ENCODE assay signal across 10 cellular contexts in genomic region chr9:93093449-93094293, GRCh38. TPM values are rescaled to one million over a fixed set of nuclear protein-coding genes. Genes with fewer than 3 reads are reported as not detected.
DNase-seq lines count a peak whose midpoint lies in the region; ATAC-seq and TF ChIP-seq lines count a peak whose summit lies in the region.
"Had no signal": no experiment of that assay in that cellular context is flagged by ENCODE, and none has a peak within 500 bp of the region (broad histone marks: within the 10 kb centered on the region; RNA-seq: fewer than 3 reads in every experiment).

No MANE protein-coding gene starts in this region.

- ATAC-seq in psoas muscle (no peak), HG02610 (IDR thresholded peaks at IDR 0.05; ENCODE audit: unreplicated experiment) (no peak), GM23338 (no peak)

- H3K9me2 ChIP-seq in GM23338 (ENCODE audit: insufficient read depth): no peaks in the 10 kb centered on the region

- H3K4me1 Mint-ChIP-seq in GM23338: peaks cover 13% of the 10 kb centered on the region

- peaks cover 7% of the 10 kb centered on the region for H3K27me3 Mint-ChIP-seq in GM23338 (ENCODE audit: insufficient read depth, low read depth, poor library complexity)

- no peak for TF ChIP-seq CTCF in GM12865 (IDR thresholded peaks at IDR 0.05; ENCODE audit: insufficient read depth, low read depth, low read length, missing control alignments)
- no peak for TF ChIP-seq CTCF in esophagus squamous epithelium (IDR thresholded peaks at IDR 0.05)
- no peak for TF ChIP-seq CTCF in psoas muscle (IDR thresholded peaks at IDR 0.05)
- TF ChIP-seq CTCF in GM10266 (IDR thresholded peaks at IDR 0.05; ENCODE audit: control insufficient read depth, insufficient read depth, low read depth, missing control alignments): no peak
- TF ChIP-seq CTCF in GM23338 (conservative IDR thresholded peaks at IDR 0.05; ENCODE audit: low read depth in 2 of 2): no peak

- H3K4me1 ChIP-seq in esophagus squamous epithelium: peaks cover 25 to 49% (median 28%) of the 10 kb centered on the region in 3 donors
- peaks cover 20% of the 10 kb centered on the region for H3K4me1 ChIP-seq in psoas muscle
- 0 out of 2 replicates have a peak, but pooled peaks cover 3% of the 10 kb centered on the region for H3K4me1 ChIP-seq in GM23338 (ENCODE audit: insufficient read depth)

- H3K4me2 ChIP-seq in GM23338: no peak overlapping the region

- WGBS in esophagus squamous epithelium, 2 donors: 24 to 47% methylated on average over 3 to 5 of the region's 13 CpGs
- 43 to 50% (median 43%) methylated on average over 13 of the region's 13 CpGs for WGBS in psoas muscle, 3 donors

- intact Hi-C loops in esophagus squamous epithelium (cut with DNase I): no loop called here
- intact Hi-C loops in psoas muscle (cut with DNase I): loop anchor here in 1 of 2 donors (10.0 kb wide), 2 partner anchors 89 to 361 kb away; partner anchors contain the start of genes FAM120A and FAM120AOS

- no peak overlapping the region; the same call in 2 of the 3 replicates for H3K4me3 Mint-ChIP-seq in GM23338

- no peak for TF ChIP-seq POLR2A in esophagus squamous epithelium (IDR thresholded peaks at IDR 0.05)

- no peaks in the 10 kb centered on the region for H3K27me3 ChIP-seq in esophagus squamous epithelium
- H3K27me3 ChIP-seq in psoas muscle (ENCODE audit: insufficient read depth in 3 of 3, low read length in 2 of 3): no peaks in the 10 kb centered on the region
- peaks cover 8% of the 10 kb centered on the region; the same call in 1 of the 2 replicates for H3K27me3 ChIP-seq in GM23338 (ENCODE audit: insufficient read depth)

- H4K20me1 ChIP-seq in GM23338 (replicated peaks; ENCODE audit: insufficient read depth): no peaks in the 10 kb centered on the region

- DNase-seq in GM12865 (ENCODE audit: low read depth): peak; percentile 78
- DNase-seq in RPMI8226: peak; percentile 63
- no peak for DNase-seq in esophagus squamous epithelium (lab: John Stamatoyannopoulos, UW)
- DNase-seq in psoas muscle: peak in 1 of 2 donors; percentile 52
- DNase-seq in GM10266 (ENCODE audit: extremely low spot score): no peak
- no peak for DNase-seq in GM23338 (ENCODE audit: low spot score)
- DNase-seq in activated gamma-delta T cell treated with Interleukin-2 at 50 U/mL for 16 hours: no peak
- DNase-seq: NCI-H1694 had no signal

- no peak overlapping the region for H2AFZ ChIP-seq in GM23338

- H3K9me3 ChIP-seq in esophagus squamous epithelium: peaks cover 0 to 19% (median 10%) of the 10 kb centered on the region in 3 donors
- peaks cover 6% of the 10 kb centered on the region for H3K9me3 ChIP-seq in psoas muscle

- no peaks in the 10 kb centered on the region for H3K36me3 Mint-ChIP-seq in GM23338 (ENCODE audit: low read depth)

- H3K27ac Mint-ChIP-seq in GM23338: no peak overlapping the region; the same call in 1 of the 2 replicates

- H3K27ac ChIP-seq in esophagus squamous epithelium (peak overlapping the region; percentile 86 to 99 (median 96)), psoas muscle (peak overlapping the region; percentile 83), GM23338 (ENCODE audit: low read depth) (no peak overlapping the region)

- no peaks in the 10 kb centered on the region for H3K79me2 ChIP-seq in GM23338 (replicated peaks; ENCODE audit: insufficient read depth)

- H3K4me3 ChIP-seq in GM12865 (ENCODE audit: low read depth, low read length) (peak overlapping the region; percentile 18), esophagus squamous epithelium (no peak overlapping the region), psoas muscle (no peak overlapping the region), GM23338 (no peak overlapping the region)

- H3F3A ChIP-seq in GM23338 (replicated peaks; ENCODE audit: low read depth): 0 out of 2 replicates have a peak, but pooled peaks cover 8% of the 10 kb centered on the region

- no peaks in the 10 kb centered on the region; the same call in 2 of the 3 replicates for H3K9me3 Mint-ChIP-seq in GM23338

- H3K36me3 ChIP-seq in esophagus squamous epithelium: no peaks in the 10 kb centered on the region
- H3K36me3 ChIP-seq in psoas muscle (ENCODE audit: insufficient read depth in 1 of 2, low read depth in 1 of 2): no peaks in the 10 kb centered on the region
- H3K36me3 ChIP-seq in GM23338 (ENCODE audit: insufficient read depth): no peaks in the 10 kb centered on the region; the same call in 1 of the 2 replicates

TF ChIP-seq in GM23338, 12 proteins besides CTCF, POLR2A, EP300 and RAD21:
- TF ChIP-seq ZNF114 (CRISPR knock-in tag; IDR thresholded peaks at IDR 0.05) (no peak), STAT1 (IDR thresholded peaks at IDR 0.05; ENCODE audit: unreplicated experiment) (no peak), CREB1 (CRISPR knock-in tag; IDR thresholded peaks at IDR 0.05; ENCODE audit: low read depth) (no peak), ZNF462 (CRISPR knock-in tag; IDR thresholded peaks at IDR 0.05) (no peak), POLR2AphosphoS5 (IDR thresholded peaks at IDR 0.05; ENCODE audit: low read depth) (no peak)
TF ChIP-seq in GM23338: peak in this region for 0.

RNA-seq across cellular contexts. Expression of gene CARD19, which starts 2.3 kb away (rescaled TPM):
- total RNA-seq in esophagus squamous epithelium (10 to 100 TPM; 16.2 to 37.8 (median 29.0) TPM), psoas muscle (10 to 100 TPM; 27.9 to 46.7 (median 38.2) TPM)
- polyA plus RNA-seq in psoas muscle (10 to 100 TPM; 62.1 to 86.3 (median 66.1) TPM), GM23338 (2016; fragmentation: Nextera tagmentation; extraction: Ambion mirVana) (48.3 and 48.9 TPM in 2 replicates)
- 24.7 and 36.8 TPM in 2 replicates for total RNA-seq in GM23338 (2014; rRNA removed; shearing (Covaris generic))

RNA-seq across cellular contexts. Expression of gene SUSD3, which starts 35.2 kb away (rescaled TPM):
- 1 to 10 TPM in 3 of 4 donors, under 1 TPM in 1; 0.22 to 5.8 (median 2.7) TPM for total RNA-seq in esophagus squamous epithelium
- total RNA-seq in psoas muscle: under 1 TPM in 2 of 4 donors, not detected in 2; 0.34 to 0.54 TPM
- polyA plus RNA-seq in psoas muscle: under 1 TPM; 0.13 to 0.65 (median 0.31) TPM
- 13.5 and 20.1 TPM in 2 replicates for total RNA-seq in GM23338 (2014; rRNA removed; shearing (Covaris generic))
- polyA plus RNA-seq in GM23338 (2016; fragmentation: Nextera tagmentation; extraction: Ambion mirVana): 6.9 and 8.3 TPM in 2 replicates
- total RNA-seq: lung microvascular endothelial cell had no signal

RNA-seq across cellular contexts. Expression of gene NINJ1, which starts 40.4 kb away (rescaled TPM):
- total RNA-seq in esophagus squamous epithelium (10 to 100 TPM; 12.6 to 61.3 (median 31.4) TPM), psoas muscle (10 to 100 TPM; 17.8 to 24.8 (median 21.2) TPM)
- polyA plus RNA-seq in psoas muscle (10 to 100 TPM; 19.2 to 40.1 (median 22.8) TPM), GM23338 (2016; fragmentation: Nextera tagmentation; extraction: Ambion mirVana) (33.3 and 36.3 TPM in 2 replicates)
- total RNA-seq in GM23338 (2014; rRNA removed; shearing (Covaris generic)): 31.2 and 39.7 TPM in 2 replicates

Comparison
In these comparisons a context has a peak if more than half of its experiments do, and no peak if none do; other contexts are left out.
1. DNase-seq: peak in GM12865 (single experiment) and RPMI8226 (single experiment); none in esophagus squamous epithelium (single experiment), GM10266 (single experiment), GM23338 (single experiment) and activated gamma-delta T cell treated with Interleukin-2 at 50 U/mL for 16 hours (single experiment).